ENCODE assay signal across 30 cellular contexts in genomic region chr12:103793046-103793445, GRCh38.
"Had no signal": no experiment of that assay in that cellular context is flagged by ENCODE, and none has a peak within 500 bp of the region (broad histone marks: within the 10 kb centered on the region; RNA-seq: fewer than 3 reads in every experiment).

No MANE protein-coding gene starts in this region.

- H3K9me3 Mint-ChIP-seq: immature natural killer cell; naive B cell; natural killer cell; nephron progenitor cell; neural progenitor cell; stimulated activated naive B cell treated with anti-CD40 and anti-IgM and Interleukin-4, amounts not matched to agents 10 μg/mL and 1 μg/mL and 100 μg/mL, for 72 hours had no signal

- H2AFZ ChIP-seq: neural progenitor cell had no signal

- H3K27ac ChIP-seq: left lung, lower lobe of right lung, neural progenitor cell, neutrophil, right atrium auricular region, right lobe of liver, skin epidermis, stomach, testis, tibial artery, upper lobe of left lung, vagina had no signal

- H3K36me3 Mint-ChIP-seq: natural killer cell had no signal

- ATAC-seq: left colon; left lung; lower lobe of right lung; natural killer cell; right lobe of liver; stimulated activated naive B cell treated with anti-CD40 and anti-IgM and Interleukin-4, amounts not matched to agents 10 μg/mL and 1 μg/mL and 100 μg/mL, for 72 hours; stimulated activated naive CD8-positive, alpha-beta T cell treated with anti-CD3 and anti-CD28 coated beads, Interleukin-15, Interleukin-2, amounts not matched to agents 100 U/mL and 50 U/mL, for 24 hours had no signal

- H3K4me2 ChIP-seq: neural progenitor cell had no signal

- H3K27me3 Mint-ChIP-seq: naive B cell; progenitor cell of endocrine pancreas; stimulated activated naive B cell treated with anti-CD40 and anti-IgM and Interleukin-4, amounts not matched to agents 10 μg/mL and 1 μg/mL and 100 μg/mL, for 72 hours had no signal

- H3K27ac Mint-ChIP-seq: naive B cell; natural killer cell; nephron progenitor cell; neural progenitor cell; progenitor cell of endocrine pancreas; stimulated activated naive B cell treated with anti-CD40 and anti-IgM and Interleukin-4, amounts not matched to agents 10 μg/mL and 1 μg/mL and 100 μg/mL, for 72 hours had no signal

- H3K4me1 Mint-ChIP-seq: immature natural killer cell; naive B cell; natural killer cell; stimulated activated naive B cell treated with anti-CD40 and anti-IgM and Interleukin-4, amounts not matched to agents 10 μg/mL and 1 μg/mL and 100 μg/mL, for 72 hours had no signal

- H3K36me3 ChIP-seq: neural progenitor cell, right atrium auricular region had no signal

- H3K4me3 Mint-ChIP-seq: immature natural killer cell; naive B cell; natural killer cell; nephron progenitor cell; neural progenitor cell; stimulated activated naive B cell treated with anti-CD40 and anti-IgM and Interleukin-4, amounts not matched to agents 10 μg/mL and 1 μg/mL and 100 μg/mL, for 72 hours had no signal

- H3K4me1 ChIP-seq: left lung, lower lobe of right lung, neural progenitor cell, right atrium auricular region, right lobe of liver, stomach, tibial artery, upper lobe of left lung, vagina had no signal

- H3K9me3 ChIP-seq: left lung, lower lobe of right lung, neutrophil, right atrium auricular region, right lobe of liver, stomach, testis, tibial artery, upper lobe of left lung, vagina had no signal

- FAIRE-seq: islet of Langerhans, kidney had no signal

- H3K27me3 ChIP-seq: left lung, neural progenitor cell, neutrophil, right atrium auricular region, right lobe of liver, stomach, testis, tibial artery, upper lobe of left lung, vagina had no signal

- DNase-seq: hypothalamus; immature natural killer cell; kidney; left colon; left lung; lower lobe of right lung; mammary epithelial cell; mesenchymal stem cell; naive B cell; natural killer cell; nephron progenitor cell; occipital lobe; stimulated activated CD4-positive, alpha-beta T cell treated with anti-CD3 and anti-CD28 coated beads, Interleukin-12 subunit alpha, Interleukin-12 subunit beta, amount 100 ng/mL, for 4 hours; stimulated activated CD4-positive, alpha-beta T cell treated with anti-CD3 and anti-CD28 coated beads, Interleukin-15, amount 100 ng/mL, for 24 hours; stimulated activated CD4-positive, alpha-beta T cell treated with anti-CD3 and anti-CD28 coated beads, Interleukin-2, amount 100 ng/mL, for 24 hours; stimulated activated CD4-positive, alpha-beta T cell treated with anti-CD3 and anti-CD28 coated beads, Interleukin-4, amount 100 ng/mL, for 1 hour; stimulated activated naive B cell treated with anti-CD40 and anti-IgM and Interleukin-4, amounts not matched to agents 10 μg/mL and 1 μg/mL and 100 μg/mL, for 72 hours; stimulated activated naive CD8-positive, alpha-beta T cell treated with anti-CD3 and anti-CD28 coated beads, Interleukin-15, Interleukin-2, amounts not matched to agents 100 U/mL and 50 U/mL, for 24 hours; stomach; testis; tibial artery; upper lobe of left lung had no signal

- H3K4me3 ChIP-seq: left lung, lower lobe of right lung, neural progenitor cell, right atrium auricular region, right lobe of liver, skin epidermis, stomach, testis, tibial artery, upper lobe of left lung, vagina had no signal
